In genomic region chr11:90222152-90222458, GRCh38 we compare ENCODE assay signal across 8 cellular contexts. TPM values are rescaled to one million over a fixed set of nuclear protein-coding genes. Genes with fewer than 3 reads are reported as not detected.
A peak's percentile ranks its signal among the peaks of the same experiment; 100 is the strongest.
DNase-seq lines count a peak whose midpoint lies in the region; ATAC-seq, FAIRE-seq and TF ChIP-seq lines count a peak whose summit lies in the region.

No MANE protein-coding gene starts in this region.

- peak overlapping the region; percentile 53 to 83 for H3K4me3 ChIP-seq in DND-41 (ENCODE audit: low read depth in 1 of 2, low read length in 2 of 2)
- H3K4me3 ChIP-seq in GM12878: peak overlapping the region; percentile 87
- H3K4me3 ChIP-seq in lower lobe of right lung: peak overlapping the region; percentile 82
- H3K4me3 ChIP-seq in upper lobe of right lung: peak overlapping the region; percentile 84

- no peak for TF ChIP-seq POLR2A in GM12878 (IDR thresholded peaks at IDR 0.05; ENCODE audit: low read depth, low read length)

- H2AFZ ChIP-seq in DND-41 (ENCODE audit: low read depth, low read length): peak overlapping the region; percentile 93
- peak overlapping the region; percentile 99 for H2AFZ ChIP-seq in GM12878 (ENCODE audit: control insufficient read depth, low read depth, low read length)

- ATAC-seq in DND-41 (ENCODE audit: insufficient read depth, low read depth) (no peak; the same call in 2 of the 3 replicates), HG02970 (IDR thresholded peaks at IDR 0.05; ENCODE audit: low FRiP score, unreplicated experiment) (peak; percentile 8), GM12878 (peak; percentile 32; the same call in 2 of the 3 replicates), lower lobe of right lung (no peak), upper lobe of right lung (no peak), GM18868 (IDR thresholded peaks at IDR 0.05; ENCODE audit: unreplicated experiment) (no peak)

- H3K36me3 ChIP-seq in DND-41 (ENCODE audit: insufficient read depth, low read length): peaks cover 17% of the 10 kb centered on the region
- H3K36me3 ChIP-seq in GM12878 (ENCODE audit: control insufficient read depth in 2 of 2, insufficient read depth in 2 of 2, low read length in 1 of 2): no peaks in the 10 kb centered on the region
- H3K36me3 ChIP-seq in lower lobe of right lung: no peaks in the 10 kb centered on the region
- no peaks in the 10 kb centered on the region for H3K36me3 ChIP-seq in upper lobe of right lung

- intact Hi-C loops in GM12878 (cut with micrococcal nuclease; ENCODE audit: unreplicated experiment) (loop anchor here (2.0 kb wide), 1 partner anchor 15 kb away; no protein-coding TSS in a partner anchor), lower lobe of right lung (cut with DNase I) (no loop called here), upper lobe of right lung (cut with DNase I) (no loop called here)

- 1% methylated on average over 11 of the region's 11 CpGs for WGBS in GM12878 (ENCODE audit: insufficient coverage, insufficient replicate concordance, low lambda C conversion rate, missing lambda C conversion rate)

- H3K4me1 ChIP-seq in DND-41 (ENCODE audit: insufficient read depth, low read length): peaks cover 57% of the 10 kb centered on the region
- 0 out of 2 replicates have a peak, but pooled peaks cover 4% of the 10 kb centered on the region for H3K4me1 ChIP-seq in GM12878 (ENCODE audit: control insufficient read depth, insufficient read depth, low read length)
- peaks cover 27% of the 10 kb centered on the region for H3K4me1 ChIP-seq in lower lobe of right lung
- peaks cover 23% of the 10 kb centered on the region for H3K4me1 ChIP-seq in upper lobe of right lung

- no peak for TF ChIP-seq RAD21 in GM12878 (IDR thresholded peaks at IDR 0.05; ENCODE audit: insufficient read depth, low read depth, low read length)

- no peak for FAIRE-seq in GM12878 (lab: Jason Lieb, UNC)

- no peaks in the 10 kb centered on the region for H3K9me3 ChIP-seq in DND-41 (ENCODE audit: insufficient read depth, low read length, severe bottlenecking)
- no peaks in the 10 kb centered on the region for H3K9me3 ChIP-seq in GM12878 (replicated peaks; ENCODE audit: control insufficient read depth, insufficient read depth, low read length)
- no peaks in the 10 kb centered on the region for H3K9me3 ChIP-seq in lower lobe of right lung
- H3K9me3 ChIP-seq in upper lobe of right lung: no peaks in the 10 kb centered on the region

- H4K20me1 ChIP-seq in DND-41 (ENCODE audit: insufficient read depth, low read length) (peaks cover 49% of the 10 kb centered on the region), GM12878 (ENCODE audit: control insufficient read depth, insufficient read depth) (peaks cover 4% of the 10 kb centered on the region; the same call in 1 of the 2 replicates)

- H3K27ac ChIP-seq in DND-41 (ENCODE audit: low read length) (peak overlapping the region; percentile 84), GM12878 (ENCODE audit: control insufficient read depth, insufficient read depth) (peak overlapping the region; percentile 68), lower lobe of right lung (peak overlapping the region; percentile 92), upper lobe of right lung (peak overlapping the region; percentile 88)

- H3K4me2 ChIP-seq in DND-41 (ENCODE audit: insufficient read depth, low read length): peak overlapping the region; percentile 83
- H3K4me2 ChIP-seq in GM12878 (ENCODE audit: control insufficient read depth, insufficient read depth): peak overlapping the region; percentile 23

- TF ChIP-seq CTCF in DND-41 (IDR thresholded peaks at IDR 0.05; ENCODE audit: borderline replicate concordance, extremely low read depth, low read length, poor library complexity, severe bottlenecking): no peak
- no peak for TF ChIP-seq CTCF in GM12878 (IDR thresholded peaks at IDR 0.05 in 2 of 3, conservative IDR thresholded peaks at IDR 0.05 in 1 of 3; ENCODE audit: control insufficient read depth in 2 of 3, extremely low read depth in 1 of 3, insufficient read depth in 1 of 3, low read depth in 3 of 3, low read length in 3 of 3)
- no peak for TF ChIP-seq CTCF in lower lobe of right lung (IDR thresholded peaks at IDR 0.05)
- TF ChIP-seq CTCF in upper lobe of right lung (IDR thresholded peaks at IDR 0.05): no peak

- POLR2A ChIA-PET in GM12878 (lab: Charles Lee): interaction anchor here (0.9 kb wide), 1 partner anchor 28 kb away, joined by 3 read pairs; no protein-coding TSS in a partner anchor

- RAD21 ChIA-PET in GM12878 (lab: Charles Lee; ENCODE audit: unreplicated experiment): no interaction called here

- BruUV-seq in GM12878 (replicated peaks; lab: Mats Ljungman, UMichigan): no TSS peak

- CTCF ChIA-PET in GM12878 (lab: Yijun Ruan, JAX): interaction anchor here (1.2 to 7.7 kb wide), 2 partner anchors 13 to 18 kb away, joined by 4 to 67 read pairs; no protein-coding TSS in a partner anchor

- H3K79me2 ChIP-seq in DND-41 (ENCODE audit: insufficient read depth, low read length): peaks cover 69% of the 10 kb centered on the region
- peaks cover 63% of the 10 kb centered on the region for H3K79me2 ChIP-seq in GM12878 (ENCODE audit: control insufficient read depth, insufficient read depth, low read length)

- DNase-seq in DND-41 (no peak), GM12878 (ENCODE audit: low read depth, low spot score) (no peak), lower lobe of right lung (no peak), upper lobe of right lung (no peak), anterior cingulate cortex (lab: John Stamatoyannopoulos, UW) (no peak), medulla oblongata (ENCODE audit: extremely low spot score) (no peak)

- H3K9ac ChIP-seq in DND-41 (ENCODE audit: low read depth, low read length) (peak overlapping the region; percentile 66), GM12878 (ENCODE audit: control insufficient read depth, insufficient read depth, low read length) (peak overlapping the region; percentile 87)

- in situ Hi-C loops in GM12878 (cut with MboI): no loop called here

- SMC1A ChIA-PET in GM12878 (lab: Charles Lee; ENCODE audit: uncharacterized antibody, unreplicated experiment): no interaction called here

- H3K27me3 ChIP-seq in DND-41 (ENCODE audit: insufficient read depth, low read length, poor library complexity): no peaks in the 10 kb centered on the region
- no peaks in the 10 kb centered on the region for H3K27me3 ChIP-seq in GM12878 (replicated peaks in 1 of 2; ENCODE audit: control insufficient read depth in 2 of 2, insufficient read depth in 2 of 2, low read length in 1 of 2)
- H3K27me3 ChIP-seq in lower lobe of right lung (ENCODE audit: low read depth): no peaks in the 10 kb centered on the region
- H3K27me3 ChIP-seq in upper lobe of right lung: no peaks in the 10 kb centered on the region

- no peak for TF ChIP-seq EP300 in GM12878 (IDR thresholded peaks at IDR 0.05; ENCODE audit: borderline replicate concordance in 1 of 2, control insufficient read depth in 1 of 2, low read depth in 2 of 2, low read length in 2 of 2)

TF ChIP-seq in GM12878, 131 proteins besides CTCF, POLR2A, EP300 and RAD21:
- no peak for TF ChIP-seq ZNF622 (IDR thresholded peaks at IDR 0.05)
- no peak for TF ChIP-seq GATAD2B (conservative IDR thresholded peaks at IDR 0.05; ENCODE audit: low read depth)
- no peak for TF ChIP-seq PAX5 (IDR thresholded peaks at IDR 0.05; ENCODE audit: borderline replicate concordance, low read depth, low read length)
- TF ChIP-seq ZNF274 (IDR thresholded peaks at IDR 0.05; ENCODE audit: insufficient read depth, insufficient read length): no peak
- TF ChIP-seq ZZZ3 (IDR thresholded peaks at IDR 0.05; ENCODE audit: control insufficient read depth, insufficient read length, low read depth): no peak
- no peak for TF ChIP-seq RELB (IDR thresholded peaks at IDR 0.05; ENCODE audit: low read depth)
- TF ChIP-seq NBN (IDR thresholded peaks at IDR 0.05): no peak
- TF ChIP-seq CEBPB (IDR thresholded peaks at IDR 0.05; ENCODE audit: borderline replicate concordance in 1 of 2, low read depth in 2 of 2, low read length in 2 of 2): no peak

RNA-seq across cellular contexts. Expression of gene CHORDC1, which starts 0.7 kb away (rescaled TPM):
- 120 and 131 TPM in 2 replicates for total RNA-seq in GM12878 (2013; cell fraction: nucleolus; rRNA removed)
- total RNA-seq in GM12878 (2014; rRNA removed): 36.7 and 43.1 TPM in 2 replicates
- total RNA-seq in GM12878 (2014; rRNA removed; fragmentation: Illumina TruSeq; extraction: Trizol): 58.5 and 59.4 TPM in 2 replicates
- total RNA-seq in GM12878 (2021): 44.1 and 46.4 TPM in 2 replicates
- polyA plus RNA-seq in GM12878 (2011; ENCODE audit: low read depth): 12.1 TPM
- polyA plus RNA-seq in GM12878 (2011; rRNA removed): 53.0 and 63.1 TPM in 2 replicates
- polyA plus RNA-seq in GM12878 (2011; cell fraction: cytosol; rRNA removed): 24.9 and 41.1 TPM in 2 replicates
- 29.5 and 50.2 TPM in 2 replicates for polyA plus RNA-seq in GM12878 (2011; cell fraction: nucleus; rRNA removed)
- polyA plus RNA-seq in GM12878 (2012): 19.1 and 23.7 TPM in 2 replicates
- 59.8 TPM in 2 replicates for polyA plus RNA-seq in GM12878 (2014; fragmentation: Illumina TruSeq; extraction: Trizol)
- polyA plus RNA-seq in GM12878 (2014; fragmentation: Nextera tagmentation; extraction: Ambion mirVana): 10 to 100 TPM; 53.1 to 55.4 TPM
- polyA plus RNA-seq in GM12878 (2014; rRNA removed): 24.9 and 32.6 TPM in 2 replicates
- polyA plus RNA-seq in GM12878 (2016; fragmentation: Nextera tagmentation; extraction: Ambion mirVana): 100 to 1,000 TPM in 1 of 2 experiments, 10 to 100 TPM in 1; 95.0 to 108 TPM
- 37.2 and 53.5 TPM in 2 replicates for polyA minus RNA-seq in GM12878 (2011; rRNA and poly(A)+ RNA removed)
- 19.5 and 25.8 TPM in 2 replicates for polyA minus RNA-seq in GM12878 (2011; cell fraction: cytosol; rRNA and poly(A)+ RNA removed)
- 72.3 and 136 TPM in 2 replicates for polyA minus RNA-seq in GM12878 (2011; cell fraction: nucleus; rRNA and poly(A)+ RNA removed)
- total RNA-seq in lower lobe of right lung: 36.7 TPM
- total RNA-seq in upper lobe of right lung: 30.7 TPM

Comparison
In these comparisons a context has a peak if more than half of its experiments do, and no peak if none do; other contexts are left out.
1. ATAC-seq: peak in HG02970 (single experiment) and GM12878 (single experiment); none in DND-41 (single experiment), lower lobe of right lung (0 of 2), upper lobe of right lung (single experiment) and GM18868 (single experiment).
2. Peak in every context shown above with its lines, with median percentiles within 50 percentile points of each other: H3K27ac ChIP-seq and H3K4me3 ChIP-seq.